Comparison of ENCODE assay signal across 8 cellular contexts in the genomic region with DNA sequence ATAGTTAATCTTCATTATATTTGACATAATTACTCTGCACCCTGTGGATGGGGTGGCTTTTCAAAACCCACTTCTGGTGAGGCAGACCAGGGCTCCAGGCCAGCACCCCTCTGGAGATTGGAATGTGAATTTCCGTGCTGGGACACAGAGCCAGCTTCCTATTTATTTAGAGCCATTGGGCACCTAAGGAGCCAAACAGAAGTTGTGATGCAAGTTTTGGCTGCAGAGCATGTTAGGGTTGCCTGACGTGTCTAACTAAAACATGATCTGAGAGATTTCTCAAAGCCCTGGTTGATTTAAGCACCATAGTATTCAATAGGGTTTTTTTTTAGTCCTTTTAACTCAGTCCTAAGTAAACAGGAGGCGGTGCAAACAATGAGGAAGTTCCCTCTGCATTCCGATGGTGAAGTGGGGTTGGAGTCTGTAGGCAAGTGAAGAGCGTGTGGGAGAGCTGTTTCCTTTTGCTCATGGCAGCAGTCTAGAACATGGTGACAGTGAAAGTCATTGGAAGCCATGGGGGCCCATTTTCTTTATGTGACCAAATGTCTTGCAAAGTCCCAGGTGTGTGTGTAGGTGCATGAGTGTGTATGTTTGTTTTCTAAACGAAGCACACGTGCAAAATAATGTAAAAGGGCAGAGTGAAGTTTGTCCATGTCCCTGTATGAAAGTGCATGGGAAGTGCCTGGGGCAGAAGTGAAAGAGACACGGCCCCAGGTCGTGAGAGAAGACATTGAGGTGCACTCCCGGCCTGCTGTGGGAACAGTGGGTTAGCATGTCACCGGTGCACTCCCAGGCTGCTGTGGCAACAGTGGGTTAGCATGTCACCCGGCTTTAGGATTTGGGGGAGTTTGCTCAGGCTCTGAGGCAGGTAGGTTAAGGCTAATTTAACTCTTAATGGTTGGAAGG.
DNase-seq lines count a peak whose midpoint lies in the region; TF ChIP-seq lines count a peak whose summit lies in the region.

No MANE protein-coding gene starts in this region.

- no peaks in the 10 kb centered on the region for H3K9me3 Mint-ChIP-seq in neural progenitor cell

- peak overlapping the region; percentile 35 to 77 (median 70) for H3K27ac ChIP-seq in esophagus squamous epithelium
- no peak overlapping the region for H3K27ac ChIP-seq in neural progenitor cell

- H3K4me1 ChIP-seq in esophagus squamous epithelium (peaks cover 19 to 58% (median 26%) of the 10 kb centered on the region in 3 donors), neural progenitor cell (peaks cover 14% of the 10 kb centered on the region)

- intact Hi-C loops in esophagus squamous epithelium (cut with DNase I): no loop called here

- no peak overlapping the region for H3K9ac ChIP-seq in neural progenitor cell

- 9 to 11% methylated on average over 12 of the region's 12 CpGs for WGBS in esophagus squamous epithelium, 2 donors

- in situ Hi-C loops in G401 (cut with HindIII; ENCODE audit: low sequenced_read_pairs): no loop called here

- H3K36me3 Mint-ChIP-seq in neural progenitor cell: no peaks in the 10 kb centered on the region

- H3K27me3 ChIP-seq in esophagus squamous epithelium (no peaks in the 10 kb centered on the region), neural progenitor cell (no peaks in the 10 kb centered on the region)

- H3K27me3 Mint-ChIP-seq in neural progenitor cell (ENCODE audit: insufficient read depth, low read depth): no peaks in the 10 kb centered on the region

- H4K20me1 ChIP-seq in neural progenitor cell (ENCODE audit: low read depth): no peaks in the 10 kb centered on the region

- peaks cover 5% of the 10 kb centered on the region for H3K4me1 Mint-ChIP-seq in neural progenitor cell

- TF ChIP-seq CTCF in esophagus squamous epithelium (IDR thresholded peaks at IDR 0.05): no peak
- TF ChIP-seq CTCF in neural progenitor cell (IDR thresholded peaks at IDR 0.05): no peak

- peak overlapping the region; percentile 64 for H2AFZ ChIP-seq in neural progenitor cell (replicated peaks)

- no peak for TF ChIP-seq POLR2A in esophagus squamous epithelium (IDR thresholded peaks at IDR 0.05)

- H3K4me2 ChIP-seq in neural progenitor cell: peak overlapping the region; percentile 38

- peak overlapping the region; percentile 0 to 29 (median 17) for H3K4me3 ChIP-seq in esophagus squamous epithelium
- no peak overlapping the region for H3K4me3 ChIP-seq in neural progenitor cell

- H3K4me3 Mint-ChIP-seq in neural progenitor cell: no peak overlapping the region

- no peaks in the 10 kb centered on the region for H3K79me2 ChIP-seq in neural progenitor cell (ENCODE audit: low read depth)

- H3K9me3 ChIP-seq in esophagus squamous epithelium (no peaks in the 10 kb centered on the region), neural progenitor cell (ENCODE audit: low read depth) (no peaks in the 10 kb centered on the region)

- no peak overlapping the region for H3K27ac Mint-ChIP-seq in neural progenitor cell

- DNase-seq in activated effector memory CD4-positive, alpha-beta T cell treated with anti-CD3 and anti-CD28 coated beads, Interleukin-2, amount 50 U/mL, for 16 hours: peak; percentile 74
- DNase-seq in activated effector memory CD4-positive, alpha-beta T cell treated with Interleukin-2 at 50 U/mL for 16 hours: no peak
- peak; percentile 42 for DNase-seq in HS-27A (ENCODE audit: low read depth)
- DNase-seq in activated CD4-positive, alpha-beta T cell treated with anti-CD3 and anti-CD28 coated beads for 4 hours: peak; percentile 24 to 27
- no peak for DNase-seq in esophagus squamous epithelium (lab: John Stamatoyannopoulos, UW)
- peak; percentile 41 for DNase-seq in neural progenitor cell (ENCODE audit: low spot score)
- no peak for DNase-seq in G401 (ENCODE audit: low spot score)
- no peak for DNase-seq in NCI-H524 (lab: John Stamatoyannopoulos, UW)

- H3K36me3 ChIP-seq in esophagus squamous epithelium: no peaks in the 10 kb centered on the region
- H3K36me3 ChIP-seq in neural progenitor cell: no peaks in the 10 kb centered on the region

- H3F3A ChIP-seq in neural progenitor cell (ENCODE audit: low read depth): no peaks in the 10 kb centered on the region

Comparison
In these comparisons a context has a peak if more than half of its experiments do, and no peak if none do; other contexts are left out.
1. DNase-seq: peak in activated effector memory CD4-positive, alpha-beta T cell treated with anti-CD3 and anti-CD28 coated beads, Interleukin-2, amount 50 U/mL, for 16 hours (single experiment), HS-27A (single experiment), activated CD4-positive, alpha-beta T cell treated with anti-CD3 and anti-CD28 coated beads for 4 hours (2 of 2) and neural progenitor cell (single experiment); none in activated effector memory CD4-positive, alpha-beta T cell treated with Interleukin-2 at 50 U/mL for 16 hours (single experiment), esophagus squamous epithelium (single experiment), G401 (single experiment) and NCI-H524 (0 of 2).